10 cellular contexts compared by ENCODE assay signal in the genomic region with DNA sequence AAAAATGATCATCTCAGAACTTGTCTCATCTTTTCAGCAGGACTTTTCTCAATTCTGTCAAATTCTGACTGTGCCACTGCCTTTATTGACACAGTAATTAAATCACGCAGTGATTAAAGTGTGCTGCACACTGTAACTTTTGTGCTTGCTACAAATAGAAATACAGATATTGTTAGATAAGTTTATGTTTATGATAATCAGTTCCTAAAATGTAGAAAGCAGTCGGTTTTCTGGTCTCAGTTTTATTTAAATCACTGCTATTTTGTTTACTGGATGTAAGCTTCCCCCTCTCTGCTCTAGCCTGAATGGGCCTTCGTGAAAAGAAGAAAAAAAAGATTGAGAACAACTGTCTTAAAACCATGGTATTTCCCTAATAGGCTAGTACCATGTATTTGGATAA.
A peak's percentile ranks its signal among the peaks of the same experiment; 100 is the strongest.
DNase-seq lines count a peak whose midpoint lies in the region; ATAC-seq and TF ChIP-seq lines count a peak whose summit lies in the region.
"Had no signal": no experiment of that assay in that cellular context is flagged by ENCODE, and none has a peak within 500 bp of the region (broad histone marks: within the 10 kb centered on the region; RNA-seq: fewer than 3 reads in every experiment).

No MANE protein-coding gene starts in this region.

- H3K14ac ChIP-seq in trophoblast cell (ENCODE audit: low read length): no peak overlapping the region

- no peaks in the 10 kb centered on the region for H3K27me3 Mint-ChIP-seq in activated T-cell treated with anti-CD3 and anti-CD28 coated beads, Interleukin-2, amount 50 U/mL, for 24 hours
- no peaks in the 10 kb centered on the region for H3K27me3 Mint-ChIP-seq in activated CD4-positive, alpha-beta memory T cell treated with anti-CD3 and anti-CD28 coated beads for 36 hours
- no peaks in the 10 kb centered on the region for H3K27me3 Mint-ChIP-seq in type B pancreatic cell

- H3K4ac ChIP-seq in trophoblast cell (ENCODE audit: low read depth, low read length): no peak overlapping the region

- H3K9me3 Mint-ChIP-seq in activated T-cell treated with anti-CD3 and anti-CD28 coated beads, Interleukin-2, amount 50 U/mL, for 24 hours: no peaks in the 10 kb centered on the region
- no peaks in the 10 kb centered on the region for H3K9me3 Mint-ChIP-seq in activated CD4-positive, alpha-beta memory T cell treated with anti-CD3 and anti-CD28 coated beads for 36 hours
- H3K9me3 Mint-ChIP-seq in type B pancreatic cell: no peaks in the 10 kb centered on the region

- H3K9me3 ChIP-seq in left lung (no peaks in the 10 kb centered on the region), thoracic aorta (no peaks in the 10 kb centered on the region), trophoblast cell (ENCODE audit: insufficient read depth, low read depth, low read length) (no peaks in the 10 kb centered on the region)

- peak overlapping the region; percentile 99 for H3K27ac ChIP-seq in left lung
- H3K27ac ChIP-seq in thoracic aorta: peak overlapping the region; percentile 97 to 99
- H3K27ac ChIP-seq in trophoblast cell (ENCODE audit: low read depth, low read length): no peak overlapping the region

- no peak overlapping the region for H3K4me3 ChIP-seq in left lung
- H3K4me3 ChIP-seq in thoracic aorta: no peak overlapping the region
- no peak overlapping the region for H3K4me3 ChIP-seq in trophoblast cell (ENCODE audit: low read depth, low read length)

- H3K4me1 ChIP-seq in left lung: peaks cover 19 to 32% of the 10 kb centered on the region in 2 donors
- peaks cover 20 to 31% of the 10 kb centered on the region in 2 donors for H3K4me1 ChIP-seq in thoracic aorta (ENCODE audit: control insufficient read depth in 1 of 2, low read depth in 2 of 2)
- peaks cover 0 to 2% of the 10 kb centered on the region in 2 experiments for H3K4me1 ChIP-seq in trophoblast cell (ENCODE audit: control insufficient read depth in 1 of 2, insufficient read depth in 2 of 2, low read length in 2 of 2)

- no peak overlapping the region for H3K18ac ChIP-seq in trophoblast cell (ENCODE audit: low read length)

- POLR2A ChIA-PET in activated CD4-positive, alpha-beta memory T cell treated with anti-CD3 and anti-CD28 coated beads for 36 hours (lab: Charles Lee): interaction anchor here (1.8 to 2.1 kb wide), 2 partner anchors 67 to 134 kb away, joined by 5 to 15 read pairs; no protein-coding TSS in a partner anchor

- H2BK120ac ChIP-seq in trophoblast cell (ENCODE audit: insufficient read depth, low read length, poor library complexity): no peak overlapping the region

- no peak overlapping the region for H4K8ac ChIP-seq in trophoblast cell (ENCODE audit: low read depth, low read length)

- H4K91ac ChIP-seq in trophoblast cell (ENCODE audit: low read depth, low read length): no peak overlapping the region

- H3K9ac ChIP-seq in trophoblast cell (ENCODE audit: low read length): no peak overlapping the region

- H3K36me3 Mint-ChIP-seq in activated T-cell treated with anti-CD3 and anti-CD28 coated beads, Interleukin-2, amount 50 U/mL, for 24 hours (ENCODE audit: low read depth): peaks cover 7% of the 10 kb centered on the region
- H3K36me3 Mint-ChIP-seq in activated CD4-positive, alpha-beta memory T cell treated with anti-CD3 and anti-CD28 coated beads for 36 hours: no peaks in the 10 kb centered on the region
- H3K36me3 Mint-ChIP-seq in type B pancreatic cell: no peaks in the 10 kb centered on the region

- H2BK12ac ChIP-seq in trophoblast cell (ENCODE audit: low read length): no peak overlapping the region

- no CpG with 5 or more reads among the region's 3 CpGs for WGBS in trophoblast cell (ENCODE audit: extremely low coverage, insufficient coverage, insufficient read length)

- TF ChIP-seq CTCF in left lung (IDR thresholded peaks at IDR 0.05) (no peak), thoracic aorta (IDR thresholded peaks at IDR 0.05) (no peak), type B pancreatic cell (conservative IDR thresholded peaks at IDR 0.05) (no peak)

- H3K36me3 ChIP-seq in left lung: no peaks in the 10 kb centered on the region
- no peaks in the 10 kb centered on the region for H3K36me3 ChIP-seq in thoracic aorta
- no peaks in the 10 kb centered on the region for H3K36me3 ChIP-seq in trophoblast cell (ENCODE audit: control insufficient read depth in 1 of 2, insufficient read depth in 2 of 2, low read length in 2 of 2)

- H3K4me2 ChIP-seq in trophoblast cell (ENCODE audit: low read length): no peak overlapping the region

- peak overlapping the region; percentile 82 for H3K4me3 Mint-ChIP-seq in activated T-cell treated with anti-CD3 and anti-CD28 coated beads, Interleukin-2, amount 50 U/mL, for 24 hours
- H3K4me3 Mint-ChIP-seq in activated CD4-positive, alpha-beta memory T cell treated with anti-CD3 and anti-CD28 coated beads for 36 hours: peak overlapping the region; percentile 83
- no peak overlapping the region for H3K4me3 Mint-ChIP-seq in type B pancreatic cell

- DNase-seq in activated T-cell treated with anti-CD3 and anti-CD28 coated beads, Interleukin-2, amount 50 U/mL, for 24 hours: no peak
- no peak for DNase-seq in activated T-cell treated with anti-CD3 and anti-CD28 coated beads, Interleukin-2, amount 50 U/mL, for 48 hours
- no peak for DNase-seq in activated CD4-positive, alpha-beta memory T cell treated with anti-CD3 and anti-CD28 coated beads for 36 hours
- DNase-seq in left lung (no peak), thoracic aorta (ENCODE audit: low spot score) (no peak), trophoblast cell (no peak), type B pancreatic cell (ENCODE audit: extremely low spot score, unreplicated experiment) (no peak)
- DNase-seq: amygdala, kidney had no signal

- CTCF ChIA-PET in activated CD4-positive, alpha-beta memory T cell treated with anti-CD3 and anti-CD28 coated beads for 36 hours (lab: Charles Lee): interaction anchor here (1.4 to 3.8 kb wide), 6 partner anchors 69 to 958 kb away, joined by 4 to 61 read pairs (median 12); a partner anchor contains a TSS

- H3K79me1 ChIP-seq in trophoblast cell (ENCODE audit: low read length): peaks cover 8% of the 10 kb centered on the region

- no peak overlapping the region for H2AK5ac ChIP-seq in trophoblast cell (ENCODE audit: low read length)

- peaks cover 54% of the 10 kb centered on the region for H3K4me1 Mint-ChIP-seq in activated T-cell treated with anti-CD3 and anti-CD28 coated beads, Interleukin-2, amount 50 U/mL, for 24 hours (ENCODE audit: low read depth)
- H3K4me1 Mint-ChIP-seq in activated CD4-positive, alpha-beta memory T cell treated with anti-CD3 and anti-CD28 coated beads for 36 hours (ENCODE audit: low read depth): peaks cover 51% of the 10 kb centered on the region
- H3K4me1 Mint-ChIP-seq in type B pancreatic cell (ENCODE audit: unreplicated experiment): peaks cover 25% of the 10 kb centered on the region

- peaks cover 4% of the 10 kb centered on the region for H3K79me2 ChIP-seq in trophoblast cell (ENCODE audit: control insufficient read depth, insufficient read depth, low read length, poor library complexity)

- no peak overlapping the region for H4K12ac ChIP-seq in trophoblast cell (ENCODE audit: low read depth, low read length)

- no peak for ATAC-seq in left lung
- no peak for ATAC-seq in thoracic aorta (ENCODE audit: insufficient number of reproducible peaks, low FRiP score, low read depth)
- no peak for ATAC-seq in HG02938 (IDR thresholded peaks at IDR 0.05; ENCODE audit: unreplicated experiment)

- no peak overlapping the region for H3K23ac ChIP-seq in trophoblast cell (ENCODE audit: low read length)

- H2BK5ac ChIP-seq in trophoblast cell (ENCODE audit: low read depth, low read length, poor library complexity): no peak overlapping the region

- peak overlapping the region; percentile 99 for H3K27ac Mint-ChIP-seq in activated T-cell treated with anti-CD3 and anti-CD28 coated beads, Interleukin-2, amount 50 U/mL, for 24 hours
- peak overlapping the region; percentile 100 for H3K27ac Mint-ChIP-seq in activated CD4-positive, alpha-beta memory T cell treated with anti-CD3 and anti-CD28 coated beads for 36 hours
- H3K27ac Mint-ChIP-seq in type B pancreatic cell: no peak overlapping the region

- intact Hi-C loops in activated CD4-positive, alpha-beta memory T cell treated with anti-CD3 and anti-CD28 coated beads for 36 hours (cut with micrococcal nuclease): loop anchor here (5.0 to 10.0 kb wide), 3 partner anchors 397 to 1090 kb away; no protein-coding TSS in a partner anchor
- intact Hi-C loops in left lung (cut with DNase I): no loop called here

- H3K27me3 ChIP-seq in left lung (no peaks in the 10 kb centered on the region), thoracic aorta (replicated peaks; ENCODE audit: insufficient read depth) (no peaks in the 10 kb centered on the region), trophoblast cell (ENCODE audit: insufficient read depth, low read length) (no peaks in the 10 kb centered on the region)

- no peak overlapping the region for H2AFZ ChIP-seq in trophoblast cell (ENCODE audit: insufficient read depth, low read length, poor library complexity)
